Comparison of ENCODE assay signal across 9 cellular contexts in the genomic region with DNA sequence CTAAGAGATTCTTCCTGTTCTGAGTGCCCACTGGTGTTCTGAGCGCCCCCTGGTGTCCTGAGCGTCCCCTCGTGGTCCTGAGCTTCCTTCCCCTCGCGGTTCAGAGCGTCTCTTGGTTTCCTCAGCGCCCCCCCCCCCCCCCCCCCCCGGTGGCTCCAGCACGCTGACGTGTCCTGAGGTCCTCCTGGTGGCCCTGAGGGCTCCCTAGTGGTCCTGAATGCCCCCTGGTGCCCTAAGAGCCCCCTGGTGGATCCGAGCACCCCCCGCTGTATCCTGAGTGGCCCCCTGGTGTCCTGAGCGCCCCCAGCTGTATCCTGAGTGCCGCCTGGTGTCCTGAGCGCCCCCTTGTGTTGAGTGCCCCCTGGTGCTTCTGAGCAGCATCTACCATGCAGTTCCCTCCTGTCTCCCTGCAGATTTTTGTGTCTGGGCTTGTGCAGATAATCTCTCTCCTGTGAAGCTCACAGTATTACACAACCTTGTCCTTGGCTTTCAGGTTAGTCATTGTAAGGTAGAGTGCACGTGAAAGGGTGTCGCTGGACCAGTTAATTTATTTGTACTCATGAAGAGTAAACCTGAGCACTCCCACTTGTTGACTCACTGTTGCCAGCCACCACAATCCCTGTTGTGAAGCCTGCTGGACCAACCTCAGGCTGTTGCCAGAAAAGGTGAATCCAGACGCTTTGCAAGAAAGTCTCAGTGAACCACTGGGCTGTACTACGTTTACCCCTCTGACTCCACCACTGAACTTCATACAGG.
DNase-seq lines count a peak whose midpoint lies in the region; ATAC-seq, FAIRE-seq and TF ChIP-seq lines count a peak whose summit lies in the region.
"Had no signal": no experiment of that assay in that cellular context is flagged by ENCODE, and none has a peak within 500 bp of the region (broad histone marks: within the 10 kb centered on the region; RNA-seq: fewer than 3 reads in every experiment).

No MANE protein-coding gene starts in this region.

- TF ChIP-seq POLR2A in stomach (IDR thresholded peaks at IDR 0.05), result no peak

- 48 to 73% (median 51%) methylated on average over 6 to 19 of the region's 19 CpGs for WGBS in stomach, 5 donors

- H3K4me3 ChIP-seq in lower lobe of right lung (no peak overlapping the region), stomach (no peak overlapping the region)
- H3K4me3 ChIP-seq: tibial nerve had no signal

- peak overlapping the region; percentile 30 for H3K4me3 Mint-ChIP-seq in activated CD4-positive, alpha-beta memory T cell treated with anti-CD3 and anti-CD28 coated beads, Interleukin-2, amount 10 ng/mL, durations not matched to agents 7 days and 5 days

- H3K4me1 ChIP-seq in lower lobe of right lung, result no peaks in the 10 kb centered on the region
- no peaks in the 10 kb centered on the region for H3K4me1 ChIP-seq in stomach
- H3K4me1 ChIP-seq: tibial nerve had no signal

- peak; percentile 7 for DNase-seq in GM18507 (ENCODE audit: extremely low spot score, insufficient read length, low read depth)
- peak; percentile 52 for DNase-seq in NCI-H1105 (lab: John Stamatoyannopoulos, UW)
- DNase-seq in activated CD4-positive, alpha-beta memory T cell treated with anti-CD3 and anti-CD28 coated beads, Interleukin-2, amount 10 ng/mL, durations not matched to agents 7 days and 5 days, result peak; percentile 61
- DNase-seq in lower lobe of right lung, result peak; percentile 56
- DNase-seq in NCI-H524 (lab: John Stamatoyannopoulos, UW), result no peak
- no peak for DNase-seq in G401 (ENCODE audit: low spot score)
- no peak for DNase-seq in stomach

- ATAC-seq in lower lobe of right lung (peak; percentile 49 to 63), HG02981 (IDR thresholded peaks at IDR 0.05; ENCODE audit: unreplicated experiment) (no peak)

- peaks cover 11% of the 10 kb centered on the region for H3K4me1 Mint-ChIP-seq in activated CD4-positive, alpha-beta memory T cell treated with anti-CD3 and anti-CD28 coated beads, Interleukin-2, amount 10 ng/mL, durations not matched to agents 7 days and 5 days

- CTCF ChIA-PET in activated CD4-positive, alpha-beta memory T cell treated with anti-CD3 and anti-CD28 coated beads, Interleukin-2, amount 10 ng/mL, durations not matched to agents 7 days and 5 days (lab: Charles Lee), result interaction anchor here (0.6 to 2.6 kb wide), 11 partner anchors 15 to 142 kb away, joined by 3 to 34 read pairs (median 3); no protein-coding TSS in a partner anchor

- in situ Hi-C loops in G401 (cut with HindIII; ENCODE audit: low sequenced_read_pairs), result no loop called here

- POLR2A ChIA-PET in activated CD4-positive, alpha-beta memory T cell treated with anti-CD3 and anti-CD28 coated beads, Interleukin-2, amount 10 ng/mL, durations not matched to agents 7 days and 5 days (lab: Charles Lee), result no interaction called here

- peak; percentile 99 for FAIRE-seq in GM18507 (lab: Jason Lieb, UNC)

- peaks cover 11% of the 10 kb centered on the region for H3K27me3 Mint-ChIP-seq in activated CD4-positive, alpha-beta memory T cell treated with anti-CD3 and anti-CD28 coated beads, Interleukin-2, amount 10 ng/mL, durations not matched to agents 7 days and 5 days

- H3K27me3 ChIP-seq in lower lobe of right lung (ENCODE audit: low read depth), result no peaks in the 10 kb centered on the region
- peaks cover 0 to 24% (median 0%) of the 10 kb centered on the region in 3 donors for H3K27me3 ChIP-seq in stomach
- H3K27me3 ChIP-seq: tibial nerve had no signal

- intact Hi-C loops in lower lobe of right lung (cut with DNase I), result no loop called here
- intact Hi-C loops in stomach (cut with DNase I; ENCODE audit: low total_unique reads), result no loop called here

- H3K9me3 ChIP-seq in lower lobe of right lung, result no peaks in the 10 kb centered on the region
- H3K9me3 ChIP-seq in stomach, result peaks cover 0 to 7% (median 0%) of the 10 kb centered on the region in 4 donors
- H3K9me3 ChIP-seq: tibial nerve had no signal

- no peak for TF ChIP-seq EP300 in stomach (IDR thresholded peaks at IDR 0.05)

- H3K27ac Mint-ChIP-seq in activated CD4-positive, alpha-beta memory T cell treated with anti-CD3 and anti-CD28 coated beads, Interleukin-2, amount 10 ng/mL, durations not matched to agents 7 days and 5 days, result no peak overlapping the region

- TF ChIP-seq CTCF in lower lobe of right lung (IDR thresholded peaks at IDR 0.05) (peak; percentile 11), stomach (IDR thresholded peaks at IDR 0.05) (peak in 1 of 7 experiments; percentile 26)

- no peak overlapping the region for H3K27ac ChIP-seq in lower lobe of right lung
- H3K27ac ChIP-seq in stomach, result no peak overlapping the region
- H3K27ac ChIP-seq: tibial nerve had no signal

- H3K36me3 Mint-ChIP-seq in activated CD4-positive, alpha-beta memory T cell treated with anti-CD3 and anti-CD28 coated beads, Interleukin-2, amount 10 ng/mL, durations not matched to agents 7 days and 5 days (ENCODE audit: low read depth), result no peaks in the 10 kb centered on the region

- H3K9me3 Mint-ChIP-seq in activated CD4-positive, alpha-beta memory T cell treated with anti-CD3 and anti-CD28 coated beads, Interleukin-2, amount 10 ng/mL, durations not matched to agents 7 days and 5 days, result no peaks in the 10 kb centered on the region

- H3K36me3 ChIP-seq in lower lobe of right lung (no peaks in the 10 kb centered on the region), stomach (no peaks in the 10 kb centered on the region)
- H3K36me3 ChIP-seq: tibial nerve had no signal

Comparison
In these comparisons a context has a peak if more than half of its experiments do, and no peak if none do; other contexts are left out.
1. DNase-seq: peak in GM18507 (single experiment), NCI-H1105 (single experiment), activated CD4-positive, alpha-beta memory T cell treated with anti-CD3 and anti-CD28 coated beads, Interleukin-2, amount 10 ng/mL, durations not matched to agents 7 days and 5 days (single experiment) and lower lobe of right lung (single experiment); none in NCI-H524 (0 of 2), G401 (single experiment) and stomach (single experiment).